Comparison of ENCODE assay signal across 1 cellular context in genomic region chr17:10316986-10317834, GRCh38.
TF ChIP-seq lines count a peak whose summit lies in the region.

No MANE protein-coding gene starts in this region.

TF ChIP-seq in GM23338, 12 proteins besides CTCF, POLR2A, EP300 and RAD21 (continued from another document):
- TF ChIP-seq ZNF462 (CRISPR knock-in tag; IDR thresholded peaks at IDR 0.05), result no peak
- no peak for TF ChIP-seq EZH2 (IDR thresholded peaks at IDR 0.05; ENCODE audit: low read depth, unreplicated experiment)
- no peak for TF ChIP-seq EZH2phosphoT487 (IDR thresholded peaks at IDR 0.05; ENCODE audit: unreplicated experiment)
- no peak for TF ChIP-seq ETS1 (IDR thresholded peaks at IDR 0.05)
